In the genomic region with DNA sequence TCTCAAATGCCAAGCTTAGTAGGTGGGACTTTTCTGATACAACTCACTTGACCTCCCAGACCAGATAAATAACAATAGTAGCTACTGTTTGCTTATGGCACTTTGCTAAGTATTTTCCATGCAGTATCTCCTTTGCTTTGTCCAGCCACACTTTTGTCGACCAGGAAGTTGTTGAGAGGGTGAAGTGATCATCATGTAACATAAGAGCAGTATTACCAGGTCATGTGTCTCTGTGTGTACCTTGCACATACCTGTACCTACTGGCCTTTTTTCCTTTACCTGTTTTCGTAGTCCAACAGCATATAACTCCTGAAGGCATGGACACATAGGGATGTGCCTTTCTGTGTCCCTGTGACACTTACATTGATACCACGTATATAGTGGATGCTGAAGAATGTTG, we compare ENCODE assay signal across 15 cellular contexts. TPM values are rescaled to one million over a fixed set of nuclear protein-coding genes. Genes with fewer than 3 reads are reported as not detected.
"Had no signal": no experiment of that assay in that cellular context is flagged by ENCODE, and none has a peak within 500 bp of the region (broad histone marks: within the 10 kb centered on the region; RNA-seq: fewer than 3 reads in every experiment).

No MANE protein-coding gene starts in this region.

- H3K4me1 ChIP-seq: prostate gland had no signal

- H3K27me3 ChIP-seq: esophagus squamous epithelium, neural progenitor cell, ovary had no signal

- ATAC-seq: natural killer cell treated with Interleukin-12 subunit alpha and Interleukin-12 subunit beta and Interleukin-15 and Interleukin-18, amount 100 ng/mL, for 72 hours; sciatic nerve had no signal

- DNase-seq: esophagus squamous epithelium; foreskin fibroblast; nucleus accumbens; ovary; stimulated activated CD4-positive, alpha-beta T cell treated with anti-CD3 and anti-CD28 coated beads, Interleukin-2, amount 100 ng/mL, for 24 hours; stimulated activated naive CD4-positive, alpha-beta T cell treated with Interleukin-2 at 50 U/mL for 16 hours had no signal

- H3K9ac ChIP-seq: neural progenitor cell had no signal

- H3K27ac Mint-ChIP-seq: dendritic cell treated with granulocyte-macrophage colony-stimulating factor and Interleukin-4, amounts not matched to agents 40 ng/mL and 50 ng/mL, for 4 days; natural killer cell treated with Interleukin-12 subunit alpha and Interleukin-12 subunit beta and Interleukin-15 and Interleukin-18, amount 100 ng/mL, for 72 hours; neural progenitor cell had no signal

- H3K27ac ChIP-seq: esophagus squamous epithelium, neural progenitor cell, ovary, prostate gland had no signal

- H3K36me3 ChIP-seq: neural progenitor cell, ovary, prostate gland had no signal

- H3K4me3 ChIP-seq: esophagus squamous epithelium, neural progenitor cell, ovary, prostate gland had no signal

- H3K4me3 Mint-ChIP-seq: central memory CD8-positive, alpha-beta T cell; dendritic cell treated with granulocyte-macrophage colony-stimulating factor and Interleukin-4, amounts not matched to agents 40 ng/mL and 50 ng/mL, for 4 days; natural killer cell treated with Interleukin-12 subunit alpha and Interleukin-12 subunit beta and Interleukin-15 and Interleukin-18, amount 100 ng/mL, for 72 hours; neural progenitor cell had no signal

- H3K36me3 Mint-ChIP-seq: natural killer cell treated with Interleukin-12 subunit alpha and Interleukin-12 subunit beta and Interleukin-15 and Interleukin-18, amount 100 ng/mL, for 72 hours; neural progenitor cell had no signal

- H3K4me1 Mint-ChIP-seq: central memory CD8-positive, alpha-beta T cell had no signal

- H3K9me3 ChIP-seq: esophagus squamous epithelium, ovary, prostate gland had no signal

- H3K9me3 Mint-ChIP-seq: central memory CD8-positive, alpha-beta T cell; dendritic cell treated with granulocyte-macrophage colony-stimulating factor and Interleukin-4, amounts not matched to agents 40 ng/mL and 50 ng/mL, for 4 days; natural killer cell treated with Interleukin-12 subunit alpha and Interleukin-12 subunit beta and Interleukin-15 and Interleukin-18, amount 100 ng/mL, for 72 hours; neural progenitor cell had no signal

RNA-seq across cellular contexts. Expression of a gene that starts 16.9 kb away (rescaled TPM):
- total RNA-seq: epithelial cell of proximal tubule; kidney epithelial cell; natural killer cell treated with Interleukin-12 subunit alpha and Interleukin-12 subunit beta and Interleukin-15 and Interleukin-18, amount 100 ng/mL, for 72 hours; renal cortical epithelial cell; sciatic nerve had no signal
